9 cellular contexts compared by ENCODE assay signal in genomic region chr11:6681505-6681904, GRCh38. TPM values are rescaled to one million over a fixed set of nuclear protein-coding genes. Genes with fewer than 3 reads are reported as not detected.
A peak's percentile ranks its signal among the peaks of the same experiment; 100 is the strongest.
DNase-seq lines count a peak whose midpoint lies in the region; ATAC-seq and TF ChIP-seq lines count a peak whose summit lies in the region.
"Had no signal": no experiment of that assay in that cellular context is flagged by ENCODE, and none has a peak within 500 bp of the region (broad histone marks: within the 10 kb centered on the region; RNA-seq: fewer than 3 reads in every experiment).

No MANE protein-coding gene starts in this region.

- peaks cover 8% of the 10 kb centered on the region; the same call in 1 of the 2 replicates for H3K36me3 ChIP-seq in KMS-11 (ENCODE audit: insufficient read depth)

- no peaks in the 10 kb centered on the region for H4K20me1 ChIP-seq in KMS-11 (ENCODE audit: insufficient read depth)

- H3K27ac Mint-ChIP-seq in Calu3 (ENCODE audit: unreplicated experiment) (no peak overlapping the region), nephron progenitor cell (no peak overlapping the region)
- peak overlapping the region; percentile 35 for H3K27ac Mint-ChIP-seq in central memory CD8-positive, alpha-beta T cell (ENCODE audit: low read depth)

- DNase-seq in Calu3 (no peak), nephron progenitor cell (no peak), NCI-H446 (lab: John Stamatoyannopoulos, UW) (no peak), middle frontal gyrus (ENCODE audit: extremely low spot score, low spot score) (no peak)
- no peak for DNase-seq in central memory CD8-positive, alpha-beta T cell (ENCODE audit: low spot score in 2 of 2)
- DNase-seq: KG1 had no signal

- intact Hi-C loops in Calu3 (cut with micrococcal nuclease; ENCODE audit: unreplicated experiment), result no loop called here

- CTCF ChIA-PET in Calu3 (lab: Charles Lee), result no interaction called here

- no peak overlapping the region for H3K27ac ChIP-seq in KMS-11

- no TSS peak for BruUV-seq in Calu3 (replicated peaks; lab: Mats Ljungman, UMichigan)

- no peak for TF ChIP-seq CTCF in Calu3 (IDR thresholded peaks at IDR 0.05; ENCODE audit: unreplicated experiment)
- no peak for TF ChIP-seq CTCF in KMS-11 (conservative IDR thresholded peaks at IDR 0.05; ENCODE audit: low read depth, low read length)
- no peak for TF ChIP-seq CTCF in nephron progenitor cell (IDR thresholded peaks at IDR 0.05)

- H3K9me3 Mint-ChIP-seq in Calu3 (ENCODE audit: low read depth, unreplicated experiment) (no peaks in the 10 kb centered on the region), nephron progenitor cell (no peaks in the 10 kb centered on the region)
- H3K9me3 Mint-ChIP-seq in central memory CD8-positive, alpha-beta T cell, result no peaks in the 10 kb centered on the region

- H3K36me3 Mint-ChIP-seq in Calu3 (ENCODE audit: insufficient read depth, unreplicated experiment) (peaks cover 27% of the 10 kb centered on the region), nephron progenitor cell (ENCODE audit: low read depth) (peaks cover 29% of the 10 kb centered on the region)
- peaks cover 31% of the 10 kb centered on the region for H3K36me3 Mint-ChIP-seq in central memory CD8-positive, alpha-beta T cell (ENCODE audit: insufficient read depth)

- peak overlapping the region; percentile 73 for H3K4me2 ChIP-seq in KMS-11

- peaks cover 15% of the 10 kb centered on the region for H3K4me1 ChIP-seq in KMS-11 (ENCODE audit: low read depth, poor library complexity, severe bottlenecking)

- no peaks in the 10 kb centered on the region for H3K4me1 Mint-ChIP-seq in Calu3 (ENCODE audit: low read depth, unreplicated experiment)
- peaks cover 47% of the 10 kb centered on the region for H3K4me1 Mint-ChIP-seq in central memory CD8-positive, alpha-beta T cell
- peaks cover 27% of the 10 kb centered on the region for H3K4me1 Mint-ChIP-seq in nephron progenitor cell

- H3K4me3 ChIP-seq in KMS-11 (IDR thresholded peaks at IDR 0.05; ENCODE audit: insufficient read depth, low read depth, low read length), result no peak overlapping the region

- H2AFZ ChIP-seq in KMS-11 (ENCODE audit: low read depth), result no peak overlapping the region

- H3K27me3 ChIP-seq in KMS-11 (ENCODE audit: insufficient read depth, low read depth), result no peaks in the 10 kb centered on the region

- H3K79me2 ChIP-seq in KMS-11 (ENCODE audit: insufficient read depth, low read depth), result peaks cover 27% of the 10 kb centered on the region

- no peak for ATAC-seq in central memory CD8-positive, alpha-beta T cell (replicated peaks; ENCODE audit: extremely low read depth, poor library complexity, severe bottlenecking)
- ATAC-seq in HG02610 (IDR thresholded peaks at IDR 0.05; ENCODE audit: unreplicated experiment), result no peak
- no peak for ATAC-seq in HG03045 (IDR thresholded peaks at IDR 0.05; ENCODE audit: unreplicated experiment)

- H3K27me3 Mint-ChIP-seq in Calu3 (ENCODE audit: unreplicated experiment), result peaks cover 12% of the 10 kb centered on the region
- H3K27me3 Mint-ChIP-seq in central memory CD8-positive, alpha-beta T cell, result no peaks in the 10 kb centered on the region
- peaks cover 6% of the 10 kb centered on the region for H3K27me3 Mint-ChIP-seq in nephron progenitor cell (ENCODE audit: low read depth, poor library complexity)

- H3K9ac ChIP-seq in KMS-11, result no peak overlapping the region

- H3K4me3 Mint-ChIP-seq in Calu3 (ENCODE audit: low read depth, unreplicated experiment) (peak overlapping the region; percentile 99), nephron progenitor cell (peak overlapping the region; percentile 99)
- peak overlapping the region; percentile 99 for H3K4me3 Mint-ChIP-seq in central memory CD8-positive, alpha-beta T cell

RNA-seq across cellular contexts. Expression of gene MRPL17, which starts 1.6 kb away (rescaled TPM):
- total RNA-seq in Calu3 (2022), result 78.2 and 84.0 TPM in 2 replicates

RNA-seq across cellular contexts. Expression of gene DCHS1, which starts 25.9 kb away (rescaled TPM):
- 0.02 TPM in 1 of 2 replicates, not detected in the other for total RNA-seq in Calu3 (2022)
